In genomic region chr1:35173516-35174224, GRCh38 we compare ENCODE assay signal across 15 cellular contexts. TPM values are rescaled to one million over a fixed set of nuclear protein-coding genes. Genes with fewer than 3 reads are reported as not detected.
DNase-seq lines count a peak whose midpoint lies in the region; ATAC-seq and TF ChIP-seq lines count a peak whose summit lies in the region.
"Had no signal": no experiment of that assay in that cellular context is flagged by ENCODE, and none has a peak within 500 bp of the region (broad histone marks: within the 10 kb centered on the region; RNA-seq: fewer than 3 reads in every experiment).

No MANE protein-coding gene starts in this region.

- H3K27me3 Mint-ChIP-seq in T-helper 17 cell: no peaks in the 10 kb centered on the region

- no peak for TF ChIP-seq CTCF in neural cell (IDR thresholded peaks at IDR 0.05; ENCODE audit: poor library complexity, severe bottlenecking)

- no peak overlapping the region for H3K4me2 ChIP-seq in neural cell (ENCODE audit: low read length)
- H3K4me2 ChIP-seq: PC-9 had no signal

- H3K36me3 ChIP-seq in HUES48 (ENCODE audit: control insufficient read depth, insufficient read depth, low read length) (peaks cover 39% of the 10 kb centered on the region), neural cell (ENCODE audit: insufficient read depth, low read length) (peaks cover 22% of the 10 kb centered on the region)

- no peaks in the 10 kb centered on the region for H3K9me2 ChIP-seq in neural cell (ENCODE audit: insufficient read depth, low read length)

- H3K79me2 ChIP-seq in neural cell (replicated peaks; ENCODE audit: insufficient read depth, low read length): peaks cover 16% of the 10 kb centered on the region

- H3K4me3 Mint-ChIP-seq in T-helper 17 cell: peak overlapping the region; percentile 70

- H3F3A ChIP-seq in neural cell (ENCODE audit: insufficient read depth, low read length, poor library complexity, severe bottlenecking): peaks cover 6% of the 10 kb centered on the region

- ATAC-seq in T-helper 17 cell (peak; percentile 16), HG02938 (IDR thresholded peaks at IDR 0.05; ENCODE audit: unreplicated experiment) (no peak), HG02970 (IDR thresholded peaks at IDR 0.05; ENCODE audit: low FRiP score, unreplicated experiment) (no peak)

- H3K9me3 ChIP-seq in HUES48 (ENCODE audit: control insufficient read depth, insufficient read depth, low read length) (no peaks in the 10 kb centered on the region), T-helper 17 cell (ENCODE audit: control insufficient read depth, low read length, poor library complexity, severe bottlenecking) (no peaks in the 10 kb centered on the region), neural cell (ENCODE audit: low read length) (no peaks in the 10 kb centered on the region)
- H3K9me3 ChIP-seq: transverse colon had no signal

- DNase-seq in NCI-H510A treated with DMSO at 0.1 percent for 48 hours (lab: John Stamatoyannopoulos, UW): peak; percentile 82
- DNase-seq in NCI-H510A (lab: John Stamatoyannopoulos, UW): no peak
- DNase-seq in T-helper 17 cell: no peak
- no peak for DNase-seq in HuH-7.5 (ENCODE audit: low spot score)
- DNase-seq: DMS79 treated with DMSO at 0.1 percent for 48 hours, H7, NCI-H2029, T-helper 9 cell, transverse colon had no signal

- H3K36me3 Mint-ChIP-seq in T-helper 17 cell (ENCODE audit: low read depth): no peaks in the 10 kb centered on the region

- peaks cover 10% of the 10 kb centered on the region for H3K4me1 Mint-ChIP-seq in T-helper 17 cell

- peak overlapping the region; percentile 11 for H3K27ac ChIP-seq in HUES48 (ENCODE audit: low read depth, low read length)
- no peak overlapping the region for H3K27ac ChIP-seq in neural cell (ENCODE audit: low read length)
- H3K27ac ChIP-seq: PC-9, skin epidermis, transverse colon had no signal

- no peaks in the 10 kb centered on the region for H3K27me3 ChIP-seq in HUES48 (ENCODE audit: control insufficient read depth, insufficient read depth, low read length)
- no peaks in the 10 kb centered on the region for H3K27me3 ChIP-seq in neural cell (ENCODE audit: insufficient read depth, low read depth, low read length)
- H3K27me3 ChIP-seq: transverse colon had no signal

- peak overlapping the region; percentile 87 for H3K27ac Mint-ChIP-seq in T-helper 17 cell

- no peak overlapping the region for H3K9ac ChIP-seq in HUES48 (ENCODE audit: low read depth, low read length)
- no peak overlapping the region for H3K9ac ChIP-seq in neural cell (ENCODE audit: low read length)

- no peak overlapping the region for H2AFZ ChIP-seq in neural cell (ENCODE audit: low read depth, low read length)
- H2AFZ ChIP-seq: PC-9 had no signal

- peaks cover 11% of the 10 kb centered on the region for H4K20me1 ChIP-seq in neural cell (ENCODE audit: insufficient read depth)

- H3K4me3 ChIP-seq in HUES48 (ENCODE audit: low read depth, low read length): no peak overlapping the region
- no peak overlapping the region for H3K4me3 ChIP-seq in neural cell (ENCODE audit: low read length)
- H3K4me3 ChIP-seq: PC-9, skin epidermis, transverse colon had no signal

- H3K4me1 ChIP-seq in HUES48 (ENCODE audit: control insufficient read depth, insufficient read depth, low read length): no peaks in the 10 kb centered on the region
- H3K4me1 ChIP-seq: transverse colon had no signal

- no peak for TF ChIP-seq RAD21 in neural cell (conservative IDR thresholded peaks at IDR 0.05)

- TF ChIP-seq EP300 in neural cell (conservative IDR thresholded peaks at IDR 0.05; ENCODE audit: poor library complexity, severe bottlenecking): no peak

TF ChIP-seq in neural cell, 6 proteins besides CTCF, POLR2A, EP300 and RAD21:
- TF ChIP-seq SMC3 (conservative IDR thresholded peaks at IDR 0.05; ENCODE audit: poor library complexity): no peak
- TF ChIP-seq TAF1 (IDR thresholded peaks at IDR 0.05; ENCODE audit: low read depth): no peak
- TF ChIP-seq POLR2AphosphoS5 (IDR thresholded peaks at IDR 0.05): peak; percentile 0
TF ChIP-seq in neural cell: peak in this region for 1.

RNA-seq across cellular contexts. Expression of gene SFPQ, which starts 19.3 kb away (rescaled TPM):
- total RNA-seq in T-helper 17 cell: 100 to 1,000 TPM; 694 to 699 TPM
- 1,073 and 1,127 TPM in 2 replicates for polyA plus RNA-seq in neural cell
- polyA minus RNA-seq in neural cell: 557 and 649 TPM in 2 replicates
